24 cellular contexts compared by ENCODE assay signal in genomic region chr1:168610111-168610510, GRCh38. TPM values are rescaled to one million over a fixed set of nuclear protein-coding genes. Genes with fewer than 3 reads are reported as not detected.
A peak's percentile ranks its signal among the peaks of the same experiment; 100 is the strongest.
DNase-seq lines count a peak whose midpoint lies in the region; ATAC-seq, FAIRE-seq and TF ChIP-seq lines count a peak whose summit lies in the region.
"Had no signal": no experiment of that assay in that cellular context is flagged by ENCODE, and none has a peak within 500 bp of the region (broad histone marks: within the 10 kb centered on the region; RNA-seq: fewer than 3 reads in every experiment).

No MANE protein-coding gene starts in this region.

- H3K36me3 ChIP-seq in HepG2 (replicated peaks in 1 of 2; ENCODE audit: control insufficient read depth in 1 of 2, insufficient read depth in 2 of 2, low read length in 2 of 2): no peaks in the 10 kb centered on the region
- H3K36me3 ChIP-seq in right lobe of liver: no peaks in the 10 kb centered on the region
- no peaks in the 10 kb centered on the region for H3K36me3 ChIP-seq in brain microvascular endothelial cell (replicated peaks)
- H3K36me3 ChIP-seq in neural progenitor cell: no peaks in the 10 kb centered on the region
- no peaks in the 10 kb centered on the region for H3K36me3 ChIP-seq in Karpas-422 (ENCODE audit: insufficient read depth, low read length)
- H3K36me3 ChIP-seq: SJSA1 had no signal

- POLR2A ChIA-PET in HepG2 (lab: Yijun Ruan, JAX): no interaction called here

- H2AFZ ChIP-seq in HepG2 (ENCODE audit: low read length): no peak overlapping the region
- no peak overlapping the region for H2AFZ ChIP-seq in neural progenitor cell (replicated peaks)
- H2AFZ ChIP-seq in Karpas-422 (ENCODE audit: low read length): no peak overlapping the region

- CTCF ChIA-PET in HepG2 (lab: Yijun Ruan, JAX; ENCODE audit: low intra/inter-chr PET ratio, low total read pairs): no interaction called here

- H3K4me3 ChIP-seq in HepG2 (replicated peaks in 1 of 3; ENCODE audit: insufficient read depth in 1 of 3, low read depth in 2 of 3, low read length in 3 of 3): no peak overlapping the region
- no peak overlapping the region for H3K4me3 ChIP-seq in right lobe of liver
- no peak overlapping the region for H3K4me3 ChIP-seq in brain microvascular endothelial cell (ENCODE audit: low read depth, low read length)
- H3K4me3 ChIP-seq in neural progenitor cell: no peak overlapping the region
- no peak overlapping the region for H3K4me3 ChIP-seq in Karpas-422 (ENCODE audit: low read length)
- H3K4me3 ChIP-seq: GM12878, lung, SJSA1 had no signal

- no peaks in the 10 kb centered on the region for H3F3A ChIP-seq in neural progenitor cell (ENCODE audit: low read depth)

- H4K20me1 ChIP-seq in HepG2 (ENCODE audit: insufficient read depth, low read length) (no peaks in the 10 kb centered on the region), neural progenitor cell (ENCODE audit: low read depth) (no peaks in the 10 kb centered on the region), Karpas-422 (ENCODE audit: insufficient read depth, low read depth, low read length) (no peaks in the 10 kb centered on the region)

- H3K9me2 ChIP-seq in Karpas-422 (replicated peaks; ENCODE audit: insufficient read depth, low read length): no peaks in the 10 kb centered on the region

- no peaks in the 10 kb centered on the region for H3K4me1 ChIP-seq in HepG2 (ENCODE audit: insufficient read depth, low read length)
- no peaks in the 10 kb centered on the region for H3K4me1 ChIP-seq in right lobe of liver
- peaks cover 19% of the 10 kb centered on the region for H3K4me1 ChIP-seq in neural progenitor cell
- H3K4me1 ChIP-seq in Karpas-422 (ENCODE audit: low read length): no peaks in the 10 kb centered on the region
- H3K4me1 ChIP-seq: SJSA1 had no signal

- TF ChIP-seq EP300 in HepG2 (IDR thresholded peaks at IDR 0.05; ENCODE audit: low read depth in 2 of 2, low read length in 2 of 2): no peak
- no peak for TF ChIP-seq EP300 in HepG2 (CRISPR knock-in tag; IDR thresholded peaks at IDR 0.05; ENCODE audit: borderline replicate concordance)

- H3K9ac ChIP-seq in HepG2 (ENCODE audit: insufficient read depth, low read depth, low read length): no peak overlapping the region
- no peak overlapping the region for H3K9ac ChIP-seq in neural progenitor cell
- no peak overlapping the region for H3K9ac ChIP-seq in Karpas-422 (ENCODE audit: low read length)

- H3K4me2 ChIP-seq in HepG2 (ENCODE audit: low read depth, low read length) (no peak overlapping the region), neural progenitor cell (no peak overlapping the region), Karpas-422 (ENCODE audit: low read depth, low read length, poor library complexity, severe bottlenecking) (no peak overlapping the region)

- no peaks in the 10 kb centered on the region for H3K9me3 ChIP-seq in HepG2 (ENCODE audit: low read length)
- no peaks in the 10 kb centered on the region for H3K9me3 ChIP-seq in right lobe of liver
- H3K9me3 ChIP-seq in neural progenitor cell (ENCODE audit: low read depth): no peaks in the 10 kb centered on the region
- H3K9me3 ChIP-seq in Karpas-422 (ENCODE audit: low read length): no peaks in the 10 kb centered on the region
- H3K9me3 ChIP-seq: SJSA1 had no signal

- peak; percentile 16; the same call in 1 of the 2 replicates for TF ChIP-seq CTCF in HepG2 (CRISPR knock-in tag; IDR thresholded peaks at IDR 0.05)
- no peak for TF ChIP-seq CTCF in right lobe of liver (IDR thresholded peaks at IDR 0.05)
- TF ChIP-seq CTCF in brain microvascular endothelial cell (IDR thresholded peaks at IDR 0.05; ENCODE audit: low read depth, low read length, missing control alignments): peak; percentile 16
- TF ChIP-seq CTCF in neural progenitor cell (IDR thresholded peaks at IDR 0.05): peak; percentile 12

- H3K27ac ChIP-seq in HepG2 (ENCODE audit: extremely low read length, insufficient read depth, low read length) (no peak overlapping the region), right lobe of liver (no peak overlapping the region), brain microvascular endothelial cell (no peak overlapping the region), neural progenitor cell (no peak overlapping the region), Karpas-422 (ENCODE audit: low read length) (no peak overlapping the region)
- H3K27ac ChIP-seq: SJSA1 had no signal

- no TSS peak for BruUV-seq in HepG2 (replicated peaks; lab: Mats Ljungman, UMichigan)

- no peak for TF ChIP-seq RAD21 in HepG2 (CRISPR knock-in tag; IDR thresholded peaks at IDR 0.05)

- 28% methylated on average over 4 of the region's 4 CpGs for WGBS in HepG2 (ENCODE audit: low lambda C conversion rate)
- 80% methylated on average over 4 of the region's 4 CpGs for WGBS in right lobe of liver (ENCODE audit: insufficient coverage, low coverage, low lambda C conversion rate, missing lambda C conversion rate)

- no peak for TF ChIP-seq POLR2A in HepG2 (IDR thresholded peaks at IDR 0.05; ENCODE audit: insufficient read depth in 1 of 2, low read depth in 2 of 2, low read length in 2 of 2)
- TF ChIP-seq POLR2A in right lobe of liver (IDR thresholded peaks at IDR 0.05): no peak

- no peak for FAIRE-seq in HepG2 (lab: Jason Lieb, UNC)
- FAIRE-seq: endometrium, GM12878, GM19239, islet of Langerhans had no signal

- H3K79me2 ChIP-seq in HepG2 (ENCODE audit: insufficient read depth, low read length): no peaks in the 10 kb centered on the region
- no peaks in the 10 kb centered on the region for H3K79me2 ChIP-seq in neural progenitor cell (ENCODE audit: low read depth)
- H3K79me2 ChIP-seq in Karpas-422 (ENCODE audit: low read length): no peaks in the 10 kb centered on the region

- no peak for DNase-seq in HepG2 (ENCODE audit: low spot score)
- DNase-seq in right lobe of liver: no peak
- DNase-seq in brain microvascular endothelial cell: no peak
- peak; percentile 8 for DNase-seq in neural progenitor cell (ENCODE audit: low spot score)
- no peak for DNase-seq in Karpas-422
- no peak for DNase-seq in activated T-helper 1 cell treated with anti-CD3 and anti-CD28 coated beads, Interleukin-12 subunit alpha, Interleukin-12 subunit beta, Interleukin-2, Interleukin-4 antibody, amounts not matched to agents 30 ng/mL and 10 ng/mL and 1 ng/mL, durations not matched to agents 14 hours and 24 hours and 36 hours (ENCODE audit: low spot score)
- no peak for DNase-seq in AG20443 (ENCODE audit: low spot score)
- DNase-seq in NCI-H187 treated with DMSO at 0.1 percent for 48 hours (lab: John Stamatoyannopoulos, UW): no peak
- DNase-seq: activated B cell treated with CpG ODN at 0.5 μM for 24 hours; activated CD4-positive, alpha-beta memory T cell treated with anti-CD3 and anti-CD28 coated beads, Interleukin-2, amount 10 ng/mL, durations not matched to agents 7 days and 5 days; activated naive CD4-positive, alpha-beta T cell treated with Interleukin-2 at 50 U/mL for 16 hours; activated T-cell treated with anti-CD3 and anti-CD28 coated beads, Interleukin-2, amount 50 U/mL, for 1 hour; CD4-positive, alpha-beta memory T cell; DMS53; GOT3; IMR-90; NCI-H1417 had no signal

- peaks cover 0 to 9% of the 10 kb centered on the region in 2 experiments; a peak in 2 of 5 replicates for H3K27me3 ChIP-seq in HepG2 (ENCODE audit: control insufficient read depth in 1 of 2, insufficient read depth in 2 of 2, low read length in 2 of 2)
- no peaks in the 10 kb centered on the region for H3K27me3 ChIP-seq in right lobe of liver
- H3K27me3 ChIP-seq in brain microvascular endothelial cell (replicated peaks): no peaks in the 10 kb centered on the region
- no peaks in the 10 kb centered on the region for H3K27me3 ChIP-seq in neural progenitor cell
- H3K27me3 ChIP-seq in Karpas-422 (ENCODE audit: low read length): no peaks in the 10 kb centered on the region
- H3K27me3 ChIP-seq: SJSA1 had no signal

- no peak overlapping the region for H3K4me3 Mint-ChIP-seq in neural progenitor cell
- no peak overlapping the region for H3K4me3 Mint-ChIP-seq in activated T-helper 1 cell treated with anti-CD3 and anti-CD28 coated beads, Interleukin-12 subunit alpha, Interleukin-12 subunit beta, Interleukin-2, Interleukin-4 antibody, amounts not matched to agents 30 ng/mL and 10 ng/mL and 1 ng/mL, durations not matched to agents 14 hours and 24 hours and 36 hours
- H3K4me3 Mint-ChIP-seq: activated B cell treated with CpG ODN at 0.5 μM for 24 hours; activated CD4-positive, alpha-beta memory T cell treated with anti-CD3 and anti-CD28 coated beads, Interleukin-2, amount 10 ng/mL, durations not matched to agents 7 days and 5 days; CD4-positive, alpha-beta memory T cell had no signal

- H3K36me3 Mint-ChIP-seq in neural progenitor cell: no peaks in the 10 kb centered on the region
- no peaks in the 10 kb centered on the region for H3K36me3 Mint-ChIP-seq in activated T-helper 1 cell treated with anti-CD3 and anti-CD28 coated beads, Interleukin-12 subunit alpha, Interleukin-12 subunit beta, Interleukin-2, Interleukin-4 antibody, amounts not matched to agents 30 ng/mL and 10 ng/mL and 1 ng/mL, durations not matched to agents 14 hours and 24 hours and 36 hours (ENCODE audit: low read depth)
- H3K36me3 Mint-ChIP-seq: CD4-positive, alpha-beta memory T cell had no signal

- H3K4me1 Mint-ChIP-seq in neural progenitor cell: peaks cover 50% of the 10 kb centered on the region
- no peaks in the 10 kb centered on the region for H3K4me1 Mint-ChIP-seq in activated T-helper 1 cell treated with anti-CD3 and anti-CD28 coated beads, Interleukin-12 subunit alpha, Interleukin-12 subunit beta, Interleukin-2, Interleukin-4 antibody, amounts not matched to agents 30 ng/mL and 10 ng/mL and 1 ng/mL, durations not matched to agents 14 hours and 24 hours and 36 hours (ENCODE audit: low read depth)
- H3K4me1 Mint-ChIP-seq: activated B cell treated with CpG ODN at 0.5 μM for 24 hours; activated CD4-positive, alpha-beta memory T cell treated with anti-CD3 and anti-CD28 coated beads, Interleukin-2, amount 10 ng/mL, durations not matched to agents 7 days and 5 days; CD4-positive, alpha-beta memory T cell had no signal

- H3K27ac Mint-ChIP-seq in neural progenitor cell: peak overlapping the region; percentile 72
- H3K27ac Mint-ChIP-seq in activated T-helper 1 cell treated with anti-CD3 and anti-CD28 coated beads, Interleukin-12 subunit alpha, Interleukin-12 subunit beta, Interleukin-2, Interleukin-4 antibody, amounts not matched to agents 30 ng/mL and 10 ng/mL and 1 ng/mL, durations not matched to agents 14 hours and 24 hours and 36 hours: no peak overlapping the region
- H3K27ac Mint-ChIP-seq: activated B cell treated with CpG ODN at 0.5 μM for 24 hours; activated CD4-positive, alpha-beta memory T cell treated with anti-CD3 and anti-CD28 coated beads, Interleukin-2, amount 10 ng/mL, durations not matched to agents 7 days and 5 days had no signal

- in situ Hi-C loops in HepG2 (cut with HindIII; ENCODE audit: extremely low pct_ligation_motif_present, low pct_unique_long_range_greater_than_20kb) (loop anchor here (5.0 kb wide), 1 partner anchor 737 kb away; no protein-coding TSS in a partner anchor), brain microvascular endothelial cell (cut with HindIII; ENCODE audit: low pct_ligation_motif_present, low sequenced_read_pairs) (loop anchor here (25.0 kb wide), 1 partner anchor 727 kb away; no protein-coding TSS in a partner anchor)

- ATAC-seq in HepG2 (no peak), right lobe of liver (no peak)
- ATAC-seq: GM12878 had no signal

- peaks cover 6% of the 10 kb centered on the region for H3K27me3 Mint-ChIP-seq in neural progenitor cell (ENCODE audit: insufficient read depth, low read depth)
- peaks cover 15% of the 10 kb centered on the region for H3K27me3 Mint-ChIP-seq in activated T-helper 1 cell treated with anti-CD3 and anti-CD28 coated beads, Interleukin-12 subunit alpha, Interleukin-12 subunit beta, Interleukin-2, Interleukin-4 antibody, amounts not matched to agents 30 ng/mL and 10 ng/mL and 1 ng/mL, durations not matched to agents 14 hours and 24 hours and 36 hours (ENCODE audit: insufficient read depth)

- intact Hi-C loops in HepG2 (cut with micrococcal nuclease; ENCODE audit: unreplicated experiment): no loop called here
- intact Hi-C loops in right lobe of liver (cut with DNase I): no loop called here
- intact Hi-C loops in activated T-helper 1 cell treated with anti-CD3 and anti-CD28 coated beads, Interleukin-12 subunit alpha, Interleukin-12 subunit beta, Interleukin-2, Interleukin-4 antibody, amounts not matched to agents 30 ng/mL and 10 ng/mL and 1 ng/mL, durations not matched to agents 14 hours and 24 hours and 36 hours (cut with micrococcal nuclease): no loop called here

- H3K9me3 Mint-ChIP-seq in neural progenitor cell: no peaks in the 10 kb centered on the region
- no peaks in the 10 kb centered on the region for H3K9me3 Mint-ChIP-seq in activated T-helper 1 cell treated with anti-CD3 and anti-CD28 coated beads, Interleukin-12 subunit alpha, Interleukin-12 subunit beta, Interleukin-2, Interleukin-4 antibody, amounts not matched to agents 30 ng/mL and 10 ng/mL and 1 ng/mL, durations not matched to agents 14 hours and 24 hours and 36 hours
- H3K9me3 Mint-ChIP-seq: activated B cell treated with CpG ODN at 0.5 μM for 24 hours; activated CD4-positive, alpha-beta memory T cell treated with anti-CD3 and anti-CD28 coated beads, Interleukin-2, amount 10 ng/mL, durations not matched to agents 7 days and 5 days; CD4-positive, alpha-beta memory T cell had no signal

RNA-seq across cellular contexts. Expression of gene XCL1, which starts 33.7 kb away (rescaled TPM):
- 0.90 and 2.5 TPM in 2 replicates for total RNA-seq in HepG2 (2016; rRNA removed; fragmentation: Illumina TruSeq; extraction: Trizol)
- 1.3 and 1.5 TPM in 2 replicates for total RNA-seq in HepG2 (2016; cell fraction: cytosol; rRNA removed; fragmentation: Illumina TruSeq; extraction: Trizol; ENCODE audit: low read depth)
- 1.6 and 1.8 TPM in 2 replicates for total RNA-seq in HepG2 (2016; cell fraction: insoluble cytoplasmic fraction; rRNA removed; fragmentation: Illumina TruSeq; extraction: Trizol)
- total RNA-seq in HepG2 (2016; cell fraction: membrane; rRNA removed; fragmentation: Illumina TruSeq; extraction: Trizol): 1.2 and 1.8 TPM in 2 replicates
- 3.9 and 4.0 TPM in 2 replicates for total RNA-seq in HepG2 (2016; cell fraction: nucleus; rRNA removed; fragmentation: Illumina TruSeq; extraction: Trizol)
- polyA plus RNA-seq in HepG2 (2011; rRNA removed): 7.6 and 9.4 TPM in 2 replicates
- polyA plus RNA-seq in HepG2 (2011; cell fraction: cytosol; rRNA removed): 1.5 and 1.6 TPM in 2 replicates
- 24.4 and 25.3 TPM in 2 replicates for polyA plus RNA-seq in HepG2 (2011; cell fraction: nucleus; rRNA removed)
- 4.1 and 4.2 TPM in 2 replicates for polyA plus RNA-seq in HepG2 (2012)
- polyA plus RNA-seq in HepG2 (2016; cell fraction: cytosol; fragmentation: Illumina TruSeq; extraction: Trizol; ENCODE audit: low read depth): 0.75 and 1.1 TPM in 2 replicates
- polyA plus RNA-seq in HepG2 (2016; cell fraction: insoluble cytoplasmic fraction; fragmentation: Illumina TruSeq; extraction: Trizol; ENCODE audit: low read depth): 0.89 and 1.1 TPM in 2 replicates
- polyA plus RNA-seq in HepG2 (2016; cell fraction: membrane; fragmentation: Illumina TruSeq; extraction: Trizol; ENCODE audit: low read depth): 1.0 and 1.3 TPM in 2 replicates
- 14.2 and 14.3 TPM in 2 replicates for polyA plus RNA-seq in HepG2 (2016; cell fraction: nucleus; fragmentation: Illumina TruSeq; extraction: Trizol; ENCODE audit: insufficient read depth, low read depth)
- polyA minus RNA-seq in HepG2 (2011; rRNA and poly(A)+ RNA removed; ENCODE audit: low replicate concordance): 0.70 and 2.1 TPM in 2 replicates
- 0.59 TPM in 1 of 2 replicates, not detected in the other for polyA minus RNA-seq in HepG2 (2011; cell fraction: cytosol; rRNA and poly(A)+ RNA removed)
- polyA minus RNA-seq in HepG2 (2011; cell fraction: nucleus; rRNA and poly(A)+ RNA removed): 4.6 and 6.7 TPM in 2 replicates
- under 1 TPM in 3 of 6 experiments, not detected in 3; 0.13 to 0.44 (median 0.22) TPM for total RNA-seq in right lobe of liver
- total RNA-seq in neural progenitor cell (ENCODE audit: low replicate concordance): 0.59 TPM in 1 of 2 replicates, not detected in the other
- not detected in 2 replicates for total RNA-seq in Karpas-422 (2014; rRNA removed; shearing (Covaris generic); ENCODE audit: low replicate concordance)
- total RNA-seq in activated T-helper 1 cell treated with anti-CD3 and anti-CD28 coated beads, Interleukin-12 subunit alpha, Interleukin-12 subunit beta, Interleukin-2, Interleukin-4 antibody, amounts not matched to agents 30 ng/mL and 10 ng/mL and 1 ng/mL, durations not matched to agents 14 hours and 24 hours and 36 hours: 16.4 and 16.9 TPM in 2 replicates
- total RNA-seq: activated B cell treated with CpG ODN at 0.5 μM for 24 hours, IMR-90, M059J, SJSA1 had no signal
- polyA plus RNA-seq: IMR-90 had no signal

Comparison
In these comparisons a context has a peak if more than half of its experiments do, and no peak if none do; other contexts are left out.
1. CTCF ChIP-seq: peak in HepG2 (single experiment), brain microvascular endothelial cell (single experiment) and neural progenitor cell (single experiment); none in right lobe of liver (0 of 4).